20 cellular contexts compared by ENCODE assay signal in genomic region chr11:70445605-70446004, GRCh38. TPM values are rescaled to one million over a fixed set of nuclear protein-coding genes. Genes with fewer than 3 reads are reported as not detected.
DNase-seq lines count a peak whose midpoint lies in the region; ATAC-seq, FAIRE-seq and TF ChIP-seq lines count a peak whose summit lies in the region.
"Had no signal": no experiment of that assay in that cellular context is flagged by ENCODE, and none has a peak within 500 bp of the region (broad histone marks: within the 10 kb centered on the region; RNA-seq: fewer than 3 reads in every experiment).

No MANE protein-coding gene starts in this region.

- WGBS in K562 (ENCODE audit: insufficient coverage, low coverage, missing lambda C conversion rate), result 2% methylated on average over 7 of the region's 7 CpGs
- 49 to 69% (median 58%) methylated on average over 7 of the region's 7 CpGs for WGBS in spleen, 5 donors

- H3K9me3 ChIP-seq in K562 (replicated peaks; ENCODE audit: control insufficient read depth, insufficient read depth, low read depth, low read length) (peaks cover 11% of the 10 kb centered on the region), spleen (peaks cover 3 to 38% (median 34%) of the 10 kb centered on the region in 8 donors)

- DNase-seq in GM12891 (ENCODE audit: insufficient read length, low spot score) (no peak), OCI-M1 (lab: John Stamatoyannopoulos, UW) (peak; percentile 78), K562 (ENCODE audit: extremely low read depth in 1 of 4, low spot score in 3 of 4) (no peak), spleen (peak; percentile 20)
- no peak for DNase-seq in activated T-helper 1 cell treated with anti-CD3 and anti-CD28 coated beads, Interleukin-12 subunit alpha, Interleukin-12 subunit beta, Interleukin-2, Interleukin-4 antibody, amounts not matched to agents 30 ng/mL and 10 ng/mL and 1 ng/mL, durations not matched to agents 14 hours and 24 hours and 36 hours (ENCODE audit: low spot score)
- DNase-seq in activated naive CD4-positive, alpha-beta T cell (lab: John Stamatoyannopoulos, UW), result no peak
- DNase-seq: CD8-positive, alpha-beta T cell; COR-L47; DMS153; DMS79 treated with DMSO at 0.1 percent for 48 hours; EL; GM23248 had no signal

- TF ChIP-seq CTCF in K562 (IDR thresholded peaks at IDR 0.05 in 2 of 3, conservative IDR thresholded peaks at IDR 0.05 in 1 of 3; ENCODE audit: insufficient read depth in 2 of 3, low read depth in 1 of 3, low read length in 3 of 3) (no peak), spleen (IDR thresholded peaks at IDR 0.05 in 8 of 11, conservative IDR thresholded peaks at IDR 0.05 in 3 of 11) (no peak)

- in situ Hi-C loops in K562 (cut with MboI), result no loop called here

- POLR2A ChIA-PET in K562 (lab: Yijun Ruan, JAX), result interaction anchor here (0.6 to 0.7 kb wide), 2 partner anchors 17 to 189 kb away, joined by 3 read pairs; no protein-coding TSS in a partner anchor

- peaks cover 9 to 26% of the 10 kb centered on the region in 2 experiments; a peak in 4 of 5 replicates for H3K27me3 ChIP-seq in K562 (ENCODE audit: control insufficient read depth in 2 of 2, insufficient read depth in 2 of 2, low read length in 2 of 2)
- peaks cover 0 to 15% (median 0%) of the 10 kb centered on the region in 7 donors for H3K27me3 ChIP-seq in spleen (replicated peaks in 1 of 7)

- H3K27me3 Mint-ChIP-seq in activated T-helper 1 cell treated with anti-CD3 and anti-CD28 coated beads, Interleukin-12 subunit alpha, Interleukin-12 subunit beta, Interleukin-2, Interleukin-4 antibody, amounts not matched to agents 30 ng/mL and 10 ng/mL and 1 ng/mL, durations not matched to agents 14 hours and 24 hours and 36 hours (ENCODE audit: insufficient read depth), result peaks cover 5% of the 10 kb centered on the region

- no peak for TF ChIP-seq RAD21 in K562 (CRISPR knock-in tag; conservative IDR thresholded peaks at IDR 0.05 in 1 of 2, IDR thresholded peaks at IDR 0.05 in 1 of 2)

- no peak overlapping the region for H3K4me3 Mint-ChIP-seq in activated T-helper 1 cell treated with anti-CD3 and anti-CD28 coated beads, Interleukin-12 subunit alpha, Interleukin-12 subunit beta, Interleukin-2, Interleukin-4 antibody, amounts not matched to agents 30 ng/mL and 10 ng/mL and 1 ng/mL, durations not matched to agents 14 hours and 24 hours and 36 hours
- H3K4me3 Mint-ChIP-seq: CD8-positive, alpha-beta T cell had no signal

- no peak for FAIRE-seq in GM12891 (lab: Jason Lieb, UNC)
- no peak for FAIRE-seq in K562 (lab: Jason Lieb, UNC)
- FAIRE-seq: A204.1, D721Med, G401.6, H54 had no signal

- CTCF ChIA-PET in K562 (lab: Yijun Ruan, JAX; ENCODE audit: low intra/inter-chr PET ratio), result no interaction called here

- no peak overlapping the region for H2AFZ ChIP-seq in K562 (ENCODE audit: low read depth, low read length)
- H2AFZ ChIP-seq: GM23248 had no signal

- H3K9me3 Mint-ChIP-seq in activated T-helper 1 cell treated with anti-CD3 and anti-CD28 coated beads, Interleukin-12 subunit alpha, Interleukin-12 subunit beta, Interleukin-2, Interleukin-4 antibody, amounts not matched to agents 30 ng/mL and 10 ng/mL and 1 ng/mL, durations not matched to agents 14 hours and 24 hours and 36 hours, result peaks cover 29% of the 10 kb centered on the region

- no peak for TF ChIP-seq EP300 in K562 (IDR thresholded peaks at IDR 0.05; ENCODE audit: low read length)

- no peak overlapping the region for H3K27ac Mint-ChIP-seq in activated T-helper 1 cell treated with anti-CD3 and anti-CD28 coated beads, Interleukin-12 subunit alpha, Interleukin-12 subunit beta, Interleukin-2, Interleukin-4 antibody, amounts not matched to agents 30 ng/mL and 10 ng/mL and 1 ng/mL, durations not matched to agents 14 hours and 24 hours and 36 hours
- H3K27ac Mint-ChIP-seq: CD14-positive monocyte; CD8-positive, alpha-beta T cell had no signal

- no peaks in the 10 kb centered on the region for H4K20me1 ChIP-seq in K562 (replicated peaks; ENCODE audit: control insufficient read depth, insufficient read depth, low read length)

- TF ChIP-seq POLR2A in GM12891 (IDR thresholded peaks at IDR 0.05; ENCODE audit: low read depth, low read length) (no peak), K562 (conservative IDR thresholded peaks at IDR 0.05) (no peak), spleen (IDR thresholded peaks at IDR 0.05) (no peak)

- H3K4me1 ChIP-seq in K562 (replicated peaks in 1 of 2; ENCODE audit: control insufficient read depth in 2 of 2, insufficient read depth in 2 of 2, low read length in 2 of 2) (peaks cover 0 to 12% of the 10 kb centered on the region in 2 experiments; a peak in 2 of 5 replicates), spleen (no peaks in the 10 kb centered on the region)

- H3K27ac ChIP-seq in K562 (ENCODE audit: extremely low read depth, low read depth, low read length) (no peak overlapping the region), spleen (no peak overlapping the region)
- H3K27ac ChIP-seq: GM23248, HL-60 had no signal

- H3K4me1 Mint-ChIP-seq in activated T-helper 1 cell treated with anti-CD3 and anti-CD28 coated beads, Interleukin-12 subunit alpha, Interleukin-12 subunit beta, Interleukin-2, Interleukin-4 antibody, amounts not matched to agents 30 ng/mL and 10 ng/mL and 1 ng/mL, durations not matched to agents 14 hours and 24 hours and 36 hours (ENCODE audit: low read depth), result no peaks in the 10 kb centered on the region

- 0 out of 4 replicates have a peak overlapping the region, but pooled peaks of 1 of the 2 experiments have one; percentile 36 for H3K9ac ChIP-seq in K562 (ENCODE audit: insufficient read depth in 1 of 2, low read depth in 2 of 2, low read length in 2 of 2)
- H3K9ac ChIP-seq: GM23248 had no signal

- no peaks in the 10 kb centered on the region for H3K79me2 ChIP-seq in K562 (ENCODE audit: control insufficient read depth, insufficient read depth, low read length)

- no peak overlapping the region for H3K4me2 ChIP-seq in K562 (ENCODE audit: insufficient read depth, low read length)

- H3K36me3 ChIP-seq in K562 (ENCODE audit: control insufficient read depth, insufficient read depth, low read length) (no peaks in the 10 kb centered on the region), spleen (no peaks in the 10 kb centered on the region)

- H3K4me3 ChIP-seq in K562 (no peak overlapping the region), spleen (no peak overlapping the region)
- H3K4me3 ChIP-seq: GM23248 had no signal

- no peaks in the 10 kb centered on the region for H3K9me1 ChIP-seq in K562 (ENCODE audit: control insufficient read depth, insufficient read depth, low read length)

- no TSS peak for BruUV-seq in K562 (replicated peaks; lab: Mats Ljungman, UMichigan)

- H3K36me3 Mint-ChIP-seq in activated T-helper 1 cell treated with anti-CD3 and anti-CD28 coated beads, Interleukin-12 subunit alpha, Interleukin-12 subunit beta, Interleukin-2, Interleukin-4 antibody, amounts not matched to agents 30 ng/mL and 10 ng/mL and 1 ng/mL, durations not matched to agents 14 hours and 24 hours and 36 hours (ENCODE audit: low read depth), result peaks cover 2% of the 10 kb centered on the region
- H3K36me3 Mint-ChIP-seq: CD14-positive monocyte had no signal

- ATAC-seq in K562 (no peak), GM19452 (IDR thresholded peaks at IDR 0.05; ENCODE audit: unreplicated experiment) (no peak)
- ATAC-seq: CD8-positive, alpha-beta T cell; HCT116 had no signal

- intact Hi-C loops in K562 (cut with micrococcal nuclease), result loop anchor here (10.0 kb wide), 1 partner anchor 241 kb away; the partner anchor contains the start of gene FADD
- intact Hi-C loops in spleen (cut with DNase I; ENCODE audit: low total_unique reads), result no loop called here
- intact Hi-C loops in activated T-helper 1 cell treated with anti-CD3 and anti-CD28 coated beads, Interleukin-12 subunit alpha, Interleukin-12 subunit beta, Interleukin-2, Interleukin-4 antibody, amounts not matched to agents 30 ng/mL and 10 ng/mL and 1 ng/mL, durations not matched to agents 14 hours and 24 hours and 36 hours (cut with micrococcal nuclease), result no loop called here

TF ChIP-seq in GM12891, 5 proteins besides CTCF, POLR2A, EP300 and RAD21:
- TF ChIP-seq SPI1 (IDR thresholded peaks at IDR 0.05; ENCODE audit: low read depth, low read length), result 0 out of 2 replicates have a peak, but pooled peaks have one; percentile 23
- no peak for TF ChIP-seq TAF1 (IDR thresholded peaks at IDR 0.05; ENCODE audit: low read depth, low read length)
- TF ChIP-seq PAX5 (IDR thresholded peaks at IDR 0.05; ENCODE audit: insufficient read depth, low read length, severe bottlenecking), result no peak
- TF ChIP-seq POLR2AphosphoS5 (IDR thresholded peaks at IDR 0.05; ENCODE audit: low read depth, low read length), result no peak
TF ChIP-seq in GM12891: peak in this region for 1.

RNA-seq across cellular contexts. Expression of gene CTTN, which starts 47.3 kb away (rescaled TPM):
- 27.9 TPM for polyA plus RNA-seq in GM12891 (2012; ENCODE audit: low read depth, missing spikeins)
- 847 and 1,186 TPM in 2 replicates for total RNA-seq in K562 (2011; cell fraction: chromatin; rRNA removed; ENCODE audit: low replicate concordance)
- 519 and 540 TPM in 2 replicates for total RNA-seq in K562 (2011; cell fraction: nucleolus; rRNA removed)
- total RNA-seq in K562 (2011; cell fraction: nucleoplasm; rRNA removed), result 720 and 885 TPM in 2 replicates
- total RNA-seq in K562 (2014; rRNA removed), result 114 and 127 TPM in 2 replicates
- 92.4 and 92.6 TPM in 2 replicates for total RNA-seq in K562 (2014; rRNA removed; fragmentation: Illumina TruSeq; extraction: Trizol)
- total RNA-seq in K562 (2015; rRNA removed; fragmentation: Illumina TruSeq; extraction: Trizol), result 104 and 110 TPM in 2 replicates
- 146 and 158 TPM in 2 replicates for total RNA-seq in K562 (2021)
- polyA plus RNA-seq in K562 (2011; rRNA removed), result 90.1 and 102 TPM in 2 replicates
- polyA plus RNA-seq in K562 (2011; cell fraction: cytosol; rRNA removed), result 58.6 and 59.0 TPM in 2 replicates
- polyA plus RNA-seq in K562 (2011; cell fraction: nucleus; rRNA removed), result 564 and 672 TPM in 2 replicates
- 106 and 146 TPM in 2 replicates for polyA plus RNA-seq in K562 (2012)
- polyA plus RNA-seq in K562 (2014; fragmentation: Illumina TruSeq; extraction: Trizol), result 99.7 and 102 TPM in 2 replicates
- 10 to 100 TPM in 1 of 2 experiments, 1 to 10 TPM in 1; 9.9 to 23.1 TPM for polyA plus RNA-seq in K562 (2014; fragmentation: Nextera tagmentation; extraction: Ambion mirVana)
- polyA plus RNA-seq in K562 (2014; rRNA removed), result 149 and 157 TPM in 2 replicates
- polyA minus RNA-seq in K562 (2011; rRNA and poly(A)+ RNA removed), result 134 and 158 TPM in 2 replicates
- 44.2 and 52.6 TPM in 2 replicates for polyA minus RNA-seq in K562 (2011; cell fraction: cytosol; rRNA and poly(A)+ RNA removed)
- 171 and 217 TPM in 2 replicates for polyA minus RNA-seq in K562 (2011; cell fraction: nucleus; rRNA and poly(A)+ RNA removed)
- 100 to 1,000 TPM in 5 of 7 donors, 10 to 100 TPM in 2; 89.2 to 149 (median 115) TPM for total RNA-seq in spleen
- 10 to 100 TPM; 18.4 to 52.5 (median 30.3) TPM for polyA plus RNA-seq in spleen
- total RNA-seq in activated T-helper 1 cell treated with anti-CD3 and anti-CD28 coated beads, Interleukin-12 subunit alpha, Interleukin-12 subunit beta, Interleukin-2, Interleukin-4 antibody, amounts not matched to agents 30 ng/mL and 10 ng/mL and 1 ng/mL, durations not matched to agents 14 hours and 24 hours and 36 hours, result 51.4 and 53.7 TPM in 2 replicates

Comparison
In these comparisons a context has a peak if more than half of its experiments do, and no peak if none do; other contexts are left out.
1. DNase-seq: peak in OCI-M1 (single experiment) and spleen (single experiment); none in GM12891 (single experiment), K562 (0 of 4), activated T-helper 1 cell treated with anti-CD3 and anti-CD28 coated beads, Interleukin-12 subunit alpha, Interleukin-12 subunit beta, Interleukin-2, Interleukin-4 antibody, amounts not matched to agents 30 ng/mL and 10 ng/mL and 1 ng/mL, durations not matched to agents 14 hours and 24 hours and 36 hours (single experiment) and activated naive CD4-positive, alpha-beta T cell (0 of 4).